Comparison of ENCODE assay signal across 2 cellular contexts in the genomic region with DNA sequence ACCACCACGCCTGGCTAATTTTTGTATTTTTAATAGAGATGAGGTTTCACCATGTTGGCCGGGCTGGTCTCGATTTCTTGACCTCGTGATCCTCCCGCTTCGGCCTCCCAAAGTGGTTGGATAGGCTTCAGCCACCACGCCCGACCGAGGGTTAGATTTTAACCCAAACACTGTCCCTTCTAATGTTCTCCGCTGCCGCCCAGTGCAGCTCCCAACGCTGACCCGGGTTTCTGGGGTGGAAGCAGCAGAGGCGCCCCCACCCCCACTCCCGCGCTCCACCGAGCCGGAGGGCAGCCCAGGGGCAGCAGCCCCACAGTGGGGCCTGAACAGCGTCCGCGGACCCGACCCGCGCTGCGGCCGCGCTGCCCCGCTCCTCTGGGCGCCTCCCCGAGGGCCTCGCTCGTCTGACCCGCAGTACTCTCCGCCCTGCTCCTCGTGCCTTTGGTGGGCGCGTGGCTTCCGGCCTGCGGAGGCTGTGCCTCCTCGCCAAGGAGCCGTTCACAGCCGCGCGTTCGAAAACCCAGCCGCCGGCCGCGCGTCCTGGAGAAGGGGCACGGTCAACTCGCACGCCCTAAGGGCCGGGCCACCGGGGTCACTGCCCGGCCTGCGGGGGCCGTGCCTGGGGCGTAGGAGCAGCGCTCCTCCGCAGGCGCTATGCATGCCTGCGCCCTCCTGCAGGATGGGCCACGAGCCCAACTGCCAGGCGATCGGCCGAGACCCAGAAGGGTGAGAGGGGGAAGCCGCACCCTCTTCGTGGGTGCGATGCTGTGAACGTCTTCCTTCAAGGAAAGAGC.
TF ChIP-seq lines count a peak whose summit lies in the region.

No MANE protein-coding gene starts in this region.

TF ChIP-seq in IMR-90, 13 proteins besides CTCF, POLR2A, EP300 and RAD21:
- TF ChIP-seq NFE2L2 (IDR thresholded peaks at IDR 0.05; ENCODE audit: low read depth, low read length), result no peak
TF ChIP-seq in IMR-90: peak in this region for 0.

TF ChIP-seq in endothelial cell of umbilical vein, 7 proteins besides CTCF, POLR2A, EP300 and RAD21:
- TF ChIP-seq FOS (IDR thresholded peaks at IDR 0.05; ENCODE audit: borderline replicate concordance, insufficient read depth, low read length) (no peak), JUN (IDR thresholded peaks at IDR 0.05; ENCODE audit: borderline replicate concordance, insufficient read depth, insufficient read length, low read depth) (no peak)
TF ChIP-seq in endothelial cell of umbilical vein: peak in this region for 0.
